2 cellular contexts compared by ENCODE assay signal in genomic region chr4:3442959-3443749, GRCh38.
TF ChIP-seq lines count a peak whose summit lies in the region.

No MANE protein-coding gene starts in this region.

TF ChIP-seq in IMR-90, 13 proteins besides CTCF, POLR2A, EP300 and RAD21:
- TF ChIP-seq SMC3 (IDR thresholded peaks at IDR 0.05; ENCODE audit: low read depth, low read length) = peak; percentile 95
- TF ChIP-seq BHLHE40 (IDR thresholded peaks at IDR 0.05; ENCODE audit: low read depth, low read length) = no peak

TF ChIP-seq in HepG2, 621 proteins besides CTCF, POLR2A, EP300 and RAD21 (continues in another document):
- TF ChIP-seq POGK (CRISPR knock-in tag; conservative IDR thresholded peaks at IDR 0.05) (0 out of 2 replicates have a peak, but pooled peaks have one; percentile 32), ETV5 (CRISPR knock-in tag; IDR thresholded peaks at IDR 0.05; ENCODE audit: borderline replicate concordance) (peak; percentile 58), CSRNP1 (CRISPR knock-in tag; IDR thresholded peaks at IDR 0.05) (peak; percentile 53; the same call in 1 of the 2 replicates), YEATS2 (CRISPR knock-in tag; IDR thresholded peaks at IDR 0.05; ENCODE audit: borderline replicate concordance) (0 out of 2 replicates have a peak, but pooled peaks have one; percentile 13), REPIN1 (CRISPR knock-in tag; IDR thresholded peaks at IDR 0.05; ENCODE audit: borderline replicate concordance, low read depth) (peak; percentile 45; the same call in 1 of the 2 replicates), CBX1 (IDR thresholded peaks at IDR 0.05; ENCODE audit: low read depth) (no peak), NR2F6 (IDR thresholded peaks at IDR 0.05) (no peak; the same call in 1 of the 2 replicates), NR2F6 (CRISPR knock-in tag; IDR thresholded peaks at IDR 0.05) (peak; percentile 33; the same call in 1 of the 2 replicates), TP53 (CRISPR knock-in tag; conservative IDR thresholded peaks at IDR 0.05) (0 out of 2 replicates have a peak, but pooled peaks have one; percentile 72), ARID4A (CRISPR knock-in tag; IDR thresholded peaks at IDR 0.05; ENCODE audit: borderline replicate concordance) (peak; percentile 62; the same call in 1 of the 2 replicates), LCORL (IDR thresholded peaks at IDR 0.05) (no peak), LCORL (CRISPR knock-in tag; IDR thresholded peaks at IDR 0.05) (peak; percentile 82), MAF1 (CRISPR knock-in tag; IDR thresholded peaks at IDR 0.05; ENCODE audit: borderline replicate concordance) (0 out of 2 replicates have a peak, but pooled peaks have one; percentile 22), ZNF816 (CRISPR knock-in tag; IDR thresholded peaks at IDR 0.05; ENCODE audit: borderline replicate concordance) (peak; percentile 54), ZC3H13 (CRISPR knock-in tag; IDR thresholded peaks at IDR 0.05) (peak; percentile 17; the same call in 1 of the 2 replicates), ZNF230 (CRISPR knock-in tag; IDR thresholded peaks at IDR 0.05) (0 out of 2 replicates have a peak, but pooled peaks have one; percentile 54), ZNF614 (CRISPR knock-in tag; IDR thresholded peaks at IDR 0.05; ENCODE audit: borderline replicate concordance) (no peak), MAFF (IDR thresholded peaks at IDR 0.05; ENCODE audit: low read depth, low read length) (no peak), FOXA1 (IDR thresholded peaks at IDR 0.05) (no peak), FOXA1 (CRISPR knock-in tag; IDR thresholded peaks at IDR 0.05) (0 out of 2 replicates have a peak, but pooled peaks have one; percentile 9), E2F5 (CRISPR knock-in tag; conservative IDR thresholded peaks at IDR 0.05) (0 out of 2 replicates have a peak, but pooled peaks have one; percentile 44), ZNF350 (CRISPR knock-in tag; IDR thresholded peaks at IDR 0.05; ENCODE audit: borderline replicate concordance, low read depth) (0 out of 2 replicates have a peak, but pooled peaks have one; percentile 41), BATF2 (CRISPR knock-in tag; IDR thresholded peaks at IDR 0.05) (0 out of 2 replicates have a peak, but pooled peaks have one; percentile 17), GATAD2A (CRISPR knock-in tag; IDR thresholded peaks at IDR 0.05) (peak; percentile 32; the same call in 1 of the 2 replicates), ZBTB7A (CRISPR knock-in tag; IDR thresholded peaks at IDR 0.05) (peak; percentile 98), ZBTB10 (CRISPR knock-in tag; IDR thresholded peaks at IDR 0.05; ENCODE audit: borderline replicate concordance) (peak; percentile 60), ESRRA (CRISPR knock-in tag; IDR thresholded peaks at IDR 0.05; ENCODE audit: low read depth) (peak; percentile 32; the same call in 1 of the 2 replicates), HMGXB4 (CRISPR knock-in tag; IDR thresholded peaks at IDR 0.05; ENCODE audit: borderline replicate concordance in 1 of 2, low read depth in 1 of 2) (peak; percentile 77 to 89), ZBTB7B (CRISPR knock-in tag; IDR thresholded peaks at IDR 0.05) (peak; percentile 11; the same call in 1 of the 2 replicates), HBP1 (CRISPR knock-in tag; IDR thresholded peaks at IDR 0.05; ENCODE audit: low read depth) (0 out of 2 replicates have a peak, but pooled peaks have one; percentile 18), RBM22 (optimal IDR thresholded peaks at IDR 0.05; ENCODE audit: low read length) (no peak), ZNF574 (CRISPR knock-in tag; IDR thresholded peaks at IDR 0.05) (peak; percentile 3), NCOA2 (CRISPR knock-in tag; IDR thresholded peaks at IDR 0.05) (peak; percentile 24), ZNF17 (CRISPR knock-in tag; IDR thresholded peaks at IDR 0.05) (0 out of 2 replicates have a peak, but pooled peaks have one; percentile 82), ELF3 (CRISPR knock-in tag; IDR thresholded peaks at IDR 0.05) (peak; percentile 54; the same call in 1 of the 2 replicates), POLR2G (IDR thresholded peaks at IDR 0.05; ENCODE audit: low read depth, low read length) (peak; percentile 33), KAT2B (IDR thresholded peaks at IDR 0.05; ENCODE audit: borderline replicate concordance, low read depth, low read length) (no peak), AKAP8 (CRISPR knock-in tag; IDR thresholded peaks at IDR 0.05) (peak; percentile 21; the same call in 1 of the 2 replicates), GFI1 (CRISPR knock-in tag; IDR thresholded peaks at IDR 0.05; ENCODE audit: borderline replicate concordance) (peak; percentile 66; the same call in 1 of the 2 replicates)
